14 cellular contexts compared by ENCODE assay signal in the genomic region with DNA sequence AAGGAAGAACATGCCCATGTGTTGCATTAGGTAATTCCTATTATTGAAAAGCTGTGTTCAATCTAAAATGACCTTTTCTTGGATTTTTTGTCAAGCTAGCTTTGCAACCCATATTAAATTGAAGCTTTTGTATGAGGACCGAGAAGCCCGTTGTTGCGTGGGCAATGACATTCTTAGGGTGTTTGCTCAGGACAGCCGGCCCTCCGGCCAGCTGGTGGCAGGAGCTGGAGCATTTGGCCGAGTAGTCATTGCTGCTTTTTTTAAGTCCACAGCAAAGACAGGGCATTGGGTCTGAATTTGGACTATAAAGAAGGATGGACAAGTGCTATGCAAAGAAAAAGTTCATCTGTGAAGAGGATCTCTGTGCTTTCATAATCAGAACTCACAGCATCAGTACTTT.
DNase-seq lines count a peak whose midpoint lies in the region; ATAC-seq and TF ChIP-seq lines count a peak whose summit lies in the region.
"Had no signal": no experiment of that assay in that cellular context is flagged by ENCODE, and none has a peak within 500 bp of the region (broad histone marks: within the 10 kb centered on the region; RNA-seq: fewer than 3 reads in every experiment).

No MANE protein-coding gene starts in this region.

- no peak overlapping the region for H3K4me3 ChIP-seq in adipocyte (ENCODE audit: low read length)
- H3K4me3 ChIP-seq in endocrine pancreas (ENCODE audit: control insufficient read depth, insufficient read depth, low read length): peak overlapping the region; percentile 22
- no peak overlapping the region for H3K4me3 ChIP-seq in tibial nerve
- H3K4me3 ChIP-seq in psoas muscle: no peak overlapping the region
- H3K4me3 ChIP-seq: BLaER1, GM23338 had no signal

- DNase-seq in adipocyte (ENCODE audit: low read depth): peak; percentile 71
- DNase-seq in myocyte (ENCODE audit: low read depth): peak; percentile 77
- no peak for DNase-seq in tibial nerve (ENCODE audit: low spot score in 2 of 2)
- no peak for DNase-seq in NCI-H1417 (lab: John Stamatoyannopoulos, UW)
- DNase-seq in psoas muscle: no peak
- no peak for DNase-seq in activated T-cell treated with anti-CD3 and anti-CD28 coated beads, Interleukin-2, amount 50 U/mL, for 48 hours
- DNase-seq: 8988T; CD4-positive, alpha-beta memory T cell; DMS153; DMS79; GDM1 had no signal

- H3K4me1 ChIP-seq in adipocyte (ENCODE audit: control insufficient read depth, insufficient read depth, low read length): no peaks in the 10 kb centered on the region
- H3K4me1 ChIP-seq in endocrine pancreas (ENCODE audit: control insufficient read depth, insufficient read depth, low read length): no peaks in the 10 kb centered on the region
- peaks cover 0 to 6% (median 0%) of the 10 kb centered on the region in 4 donors for H3K4me1 ChIP-seq in tibial nerve
- no peaks in the 10 kb centered on the region for H3K4me1 ChIP-seq in psoas muscle

- intact Hi-C loops in psoas muscle (cut with DNase I): no loop called here

- H3K9me3 ChIP-seq in adipocyte (ENCODE audit: control insufficient read depth, low read length) (no peaks in the 10 kb centered on the region), endocrine pancreas (ENCODE audit: control insufficient read depth, low read length) (no peaks in the 10 kb centered on the region), tibial nerve (no peaks in the 10 kb centered on the region), psoas muscle (no peaks in the 10 kb centered on the region)
- H3K9me3 ChIP-seq: BLaER1 had no signal

- TF ChIP-seq EP300 in tibial nerve (IDR thresholded peaks at IDR 0.05): no peak

- H3K27ac ChIP-seq in tibial nerve: peak overlapping the region in 3 of 4 donors; percentile 8 to 52 (median 28)
- no peak overlapping the region for H3K27ac ChIP-seq in psoas muscle
- H3K27ac ChIP-seq: BLaER1 had no signal

- TF ChIP-seq CTCF in tibial nerve (IDR thresholded peaks at IDR 0.05) (no peak), psoas muscle (IDR thresholded peaks at IDR 0.05) (no peak)

- no peak for TF ChIP-seq POLR2A in tibial nerve (IDR thresholded peaks at IDR 0.05)

- no peak for ATAC-seq in psoas muscle
- ATAC-seq: GM23338 had no signal

- H3K9ac ChIP-seq in adipocyte (ENCODE audit: low read length) (no peak overlapping the region), endocrine pancreas (ENCODE audit: control insufficient read depth, insufficient read depth, low read length) (no peak overlapping the region)
- H3K9ac ChIP-seq: BLaER1 had no signal

- no peaks in the 10 kb centered on the region for H3K36me3 ChIP-seq in adipocyte (ENCODE audit: control insufficient read depth, insufficient read depth, low read length, severe bottlenecking)
- no peaks in the 10 kb centered on the region for H3K36me3 ChIP-seq in endocrine pancreas (ENCODE audit: control insufficient read depth, insufficient read depth, low read length)
- H3K36me3 ChIP-seq in tibial nerve: no peaks in the 10 kb centered on the region
- H3K36me3 ChIP-seq in psoas muscle (ENCODE audit: insufficient read depth in 1 of 2, low read depth in 1 of 2): no peaks in the 10 kb centered on the region
- H3K36me3 ChIP-seq: BLaER1 had no signal

- H3K27me3 ChIP-seq in adipocyte (replicated peaks; ENCODE audit: control insufficient read depth, insufficient read depth, low read length) (no peaks in the 10 kb centered on the region), endocrine pancreas (ENCODE audit: control insufficient read depth, insufficient read depth, low read length) (no peaks in the 10 kb centered on the region), tibial nerve (no peaks in the 10 kb centered on the region), psoas muscle (ENCODE audit: insufficient read depth in 3 of 3, low read length in 2 of 3) (no peaks in the 10 kb centered on the region)
- H3K27me3 ChIP-seq: BLaER1 had no signal

- WGBS in tibial nerve, 2 donors: 55 to 57% methylated on average over 6 of the region's 6 CpGs
- WGBS in psoas muscle, 3 donors: 46 to 56% (median 47%) methylated on average over 6 of the region's 6 CpGs

Comparison
In these comparisons a context has a peak if more than half of its experiments do, and no peak if none do; other contexts are left out.
1. DNase-seq: peak in adipocyte (single experiment) and myocyte (single experiment); none in tibial nerve (0 of 2), NCI-H1417 (0 of 3), psoas muscle (0 of 2) and activated T-cell treated with anti-CD3 and anti-CD28 coated beads, Interleukin-2, amount 50 U/mL, for 48 hours (0 of 2).